ENCODE assay signal across 1 cellular context in the genomic region with DNA sequence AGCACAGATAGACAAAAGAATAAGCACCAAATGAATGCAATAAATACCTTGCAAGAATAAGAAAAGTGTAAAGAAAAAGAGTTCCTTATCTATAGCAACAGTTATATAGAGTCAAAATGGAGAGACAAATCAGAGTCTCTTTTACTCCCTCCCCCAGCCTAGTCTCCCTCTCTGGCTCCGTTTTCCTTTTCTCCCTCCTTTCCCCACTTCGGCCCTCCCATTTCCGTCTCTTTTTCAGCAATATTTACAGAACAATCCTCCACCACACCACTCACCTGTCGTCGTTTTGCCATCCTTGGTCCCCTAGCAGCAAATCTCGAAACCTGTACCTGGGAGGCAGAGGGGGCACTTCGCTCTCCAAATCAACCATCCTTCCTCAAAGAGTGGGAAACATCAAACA.
A peak's percentile ranks its signal among the peaks of the same experiment; 100 is the strongest.
TF ChIP-seq lines count a peak whose summit lies in the region.

No MANE protein-coding gene starts in this region.

TF ChIP-seq in A549, 52 proteins besides CTCF, POLR2A, EP300 and RAD21 (continued from another document):
- TF ChIP-seq SREBF2 (IDR thresholded peaks at IDR 0.05): no peak
- 0 out of 2 replicates have a peak, but pooled peaks have one; percentile 26 for TF ChIP-seq KDM1A (IDR thresholded peaks at IDR 0.05; ENCODE audit: low read depth)
- TF ChIP-seq ATOH8 (CRISPR knock-in tag; IDR thresholded peaks at IDR 0.05; ENCODE audit: low read depth): no peak
TF ChIP-seq in A549: peak in this region for 1.
